Comparison of ENCODE assay signal across 28 cellular contexts in genomic region chr1:162829268-162829667, GRCh38. TPM values are rescaled to one million over a fixed set of nuclear protein-coding genes. Genes with fewer than 3 reads are reported as not detected.
"Had no signal": no experiment of that assay in that cellular context is flagged by ENCODE, and none has a peak within 500 bp of the region (broad histone marks: within the 10 kb centered on the region; RNA-seq: fewer than 3 reads in every experiment).

No MANE protein-coding gene starts in this region.

- FAIRE-seq: urothelium cell line had no signal

- H3K4me1 ChIP-seq: stomach, suprapubic skin, thyroid gland, tibial artery, tibial nerve, transverse colon, upper lobe of left lung, upper lobe of right lung, uterus, vagina had no signal

- H3K9me3 ChIP-seq: stomach, suprapubic skin, testis, thoracic aorta, thyroid gland, tibial artery, tibial nerve, transverse colon, upper lobe of left lung, upper lobe of right lung, uterus, vagina had no signal

- H3K27me3 ChIP-seq: stomach, testis, thyroid gland, tibial artery, tibial nerve, upper lobe of left lung, uterus, vagina had no signal

- H3K36me3 ChIP-seq: stomach, suprapubic skin, thoracic aorta, thyroid gland, tibial artery, tibial nerve, transverse colon, upper lobe of left lung, upper lobe of right lung, uterus, vagina had no signal

- H3K4me3 ChIP-seq: stomach, suprapubic skin, testis, thoracic aorta, thyroid gland, tibial artery, tibial nerve, transverse colon, upper lobe of left lung, upper lobe of right lung, uterus, vagina had no signal

- ATAC-seq: stimulated activated effector memory CD8-positive, alpha-beta T cell treated with anti-CD3 and anti-CD28 coated beads, Interleukin-12 subunit alpha, Interleukin-12 subunit beta, amount 100 ng/mL, for 72 hours; stimulated activated memory B cell treated with anti-CD40 and anti-IgM and Interleukin-4, amounts not matched to agents 10 μg/mL and 1 μg/mL and 100 μg/mL, for 72 hours; stimulated activated naive B cell treated with anti-CD40 and anti-IgM and Interleukin-4, amounts not matched to agents 10 μg/mL and 1 μg/mL and 100 μg/mL, for 72 hours; stimulated activated naive CD8-positive, alpha-beta T cell treated with anti-CD3 and anti-CD28 coated beads, Interleukin-15, amount 100 ng/mL, for 72 hours; stimulated activated naive CD8-positive, alpha-beta T cell treated with anti-CD3 and anti-CD28 coated beads, Interleukin-15, Interleukin-2, amounts not matched to agents 100 U/mL and 50 U/mL, for 24 hours; upper lobe of right lung had no signal

- DNase-seq: stimulated activated CD4-positive, alpha-beta T cell treated with anti-CD3 and anti-CD28 coated beads, Interleukin-2, amount 100 ng/mL, for 48 hours; stimulated activated CD4-positive, alpha-beta T cell treated with anti-CD3 and anti-CD28 coated beads, Interleukin-4, amount 100 ng/mL, for 1 hour; stimulated activated CD4-positive, alpha-beta T cell treated with anti-CD3 and anti-CD28 coated beads, Interleukin-4, amount 100 ng/mL, for 24 hours; stimulated activated CD4-positive, alpha-beta T cell treated with anti-CD3 and anti-CD28 coated beads, Interleukin-4, amount 100 ng/mL, for 4 hours; stimulated activated CD8-positive, alpha-beta memory T cell treated with anti-CD3 and anti-CD28 coated beads, Interleukin-4, amount 100 ng/mL, for 48 hours; stimulated activated naive B cell treated with anti-CD40 and anti-IgM and Interleukin-4, amounts not matched to agents 10 μg/mL and 1 μg/mL and 100 μg/mL, for 72 hours; stimulated activated naive CD4-positive, alpha-beta T cell; stimulated activated naive CD4-positive, alpha-beta T cell treated with Interleukin-2 at 50 U/mL for 16 hours; stimulated activated naive CD8-positive, alpha-beta T cell treated with anti-CD3 and anti-CD28 coated beads, Interleukin-15, amount 100 ng/mL, for 72 hours; stimulated activated naive CD8-positive, alpha-beta T cell treated with anti-CD3 and anti-CD28 coated beads, Interleukin-15, Interleukin-2, amounts not matched to agents 100 U/mL and 50 U/mL, for 24 hours; stomach; substantia nigra; testis; thyroid gland; tibial artery; transverse colon; trophoblast cell; upper lobe of left lung; upper lobe of right lung; uterus had no signal

- H3K27ac ChIP-seq: stomach, suprapubic skin, testis, thoracic aorta, thyroid gland, tibial artery, tibial nerve, transverse colon, upper lobe of left lung, upper lobe of right lung, uterus, vagina had no signal

RNA-seq across cellular contexts. Expression of gene CCDC190, which starts 31.7 kb away (rescaled TPM):
- total RNA-seq: subcutaneous adipose tissue, suprapubic skin, transverse colon, upper lobe of right lung, vagina had no signal
